Comparison of ENCODE assay signal across 1 cellular context in genomic region chr12:62891805-62892549, GRCh38.
TF ChIP-seq lines count a peak whose summit lies in the region.

No MANE protein-coding gene starts in this region.

TF ChIP-seq in HepG2, 621 proteins besides CTCF, POLR2A, EP300 and RAD21 (continued from another document and continues in another):
- TF ChIP-seq ZNF598 (CRISPR knock-in tag; IDR thresholded peaks at IDR 0.05; ENCODE audit: borderline replicate concordance) (no peak), BRD4 (CRISPR knock-in tag; IDR thresholded peaks at IDR 0.05) (no peak), DMAP1 (CRISPR knock-in tag; IDR thresholded peaks at IDR 0.05) (no peak), ZNF3 (CRISPR knock-in tag; IDR thresholded peaks at IDR 0.05) (0 out of 2 replicates have a peak, but pooled peaks have one; percentile 21), NFAT5 (CRISPR knock-in tag; IDR thresholded peaks at IDR 0.05) (no peak), CCDC6 (CRISPR knock-in tag; IDR thresholded peaks at IDR 0.05) (no peak), GFI1 (CRISPR knock-in tag; IDR thresholded peaks at IDR 0.05; ENCODE audit: borderline replicate concordance) (peak; percentile 44; the same call in 1 of the 2 replicates), ZNF121 (CRISPR knock-in tag; IDR thresholded peaks at IDR 0.05) (no peak), GTF2F1 (IDR thresholded peaks at IDR 0.05; ENCODE audit: low read length) (no peak), ZNF281 (CRISPR knock-in tag; IDR thresholded peaks at IDR 0.05; ENCODE audit: borderline replicate concordance) (no peak; the same call in 1 of the 2 replicates), KMT2A (CRISPR knock-in tag; IDR thresholded peaks at IDR 0.05) (no peak), ZNF749 (CRISPR knock-in tag; IDR thresholded peaks at IDR 0.05; ENCODE audit: borderline replicate concordance) (no peak), HMGA1 (CRISPR knock-in tag; conservative IDR thresholded peaks at IDR 0.05) (no peak), ZNF496 (CRISPR knock-in tag; IDR thresholded peaks at IDR 0.05; ENCODE audit: insufficient replicate concordance) (no peak), NKX3-1 (CRISPR knock-in tag; IDR thresholded peaks at IDR 0.05) (no peak), ZNF124 (CRISPR knock-in tag; IDR thresholded peaks at IDR 0.05) (no peak), PAXIP1 (CRISPR knock-in tag; conservative IDR thresholded peaks at IDR 0.05) (peak; percentile 94), ZFY (CRISPR knock-in tag; IDR thresholded peaks at IDR 0.05) (no peak; the same call in 1 of the 2 replicates), NR2F1 (CRISPR knock-in tag; IDR thresholded peaks at IDR 0.05) (peak in 1 of 2 experiments; percentile 23; a peak in 1 of 4 replicates), GATAD1 (CRISPR knock-in tag; IDR thresholded peaks at IDR 0.05) (no peak), ZNF232 (CRISPR knock-in tag; IDR thresholded peaks at IDR 0.05; ENCODE audit: borderline replicate concordance) (no peak), MIER2 (CRISPR knock-in tag; IDR thresholded peaks at IDR 0.05) (no peak), ZNF136 (CRISPR knock-in tag; IDR thresholded peaks at IDR 0.05; ENCODE audit: low read depth) (no peak; the same call in 1 of the 2 replicates), ZNF460 (CRISPR knock-in tag; IDR thresholded peaks at IDR 0.05; ENCODE audit: borderline replicate concordance) (no peak), ZFP91 (CRISPR knock-in tag; IDR thresholded peaks at IDR 0.05; ENCODE audit: borderline replicate concordance) (no peak), ZNF317 (CRISPR knock-in tag; IDR thresholded peaks at IDR 0.05) (no peak), REL (CRISPR knock-in tag; conservative IDR thresholded peaks at IDR 0.05) (no peak), RFX1 (IDR thresholded peaks at IDR 0.05) (no peak), ARHGAP35 (CRISPR knock-in tag; IDR thresholded peaks at IDR 0.05; ENCODE audit: borderline replicate concordance) (no peak), RBFOX2 (IDR thresholded peaks at IDR 0.05; ENCODE audit: low read depth, low read length) (no peak), ZNF652 (CRISPR knock-in tag; IDR thresholded peaks at IDR 0.05; ENCODE audit: borderline replicate concordance, low read depth) (no peak), EED (CRISPR knock-in tag; IDR thresholded peaks at IDR 0.05) (no peak), CEBPB (IDR thresholded peaks at IDR 0.05; ENCODE audit: borderline replicate concordance, low read depth, low read length) (peak; percentile 93), AHDC1 (CRISPR knock-in tag; IDR thresholded peaks at IDR 0.05; ENCODE audit: borderline replicate concordance) (peak; percentile 83; the same call in 1 of the 2 replicates), TEAD3 (CRISPR knock-in tag; optimal IDR thresholded peaks at IDR 0.05; ENCODE audit: borderline replicate concordance) (peak; percentile 96), RBM22 (optimal IDR thresholded peaks at IDR 0.05; ENCODE audit: low read length) (no peak), KLF16 (CRISPR knock-in tag; IDR thresholded peaks at IDR 0.05) (peak in 1 of 2 experiments; percentile 31; a peak in 1 of 4 replicates), MATR3 (CRISPR knock-in tag; IDR thresholded peaks at IDR 0.05) (no peak), HDAC1 (CRISPR knock-in tag; IDR thresholded peaks at IDR 0.05) (peak; percentile 68), NR2F2 (IDR thresholded peaks at IDR 0.05; ENCODE audit: borderline replicate concordance, low read depth) (peak; percentile 75), RFXAP (CRISPR knock-in tag; IDR thresholded peaks at IDR 0.05; ENCODE audit: borderline replicate concordance) (no peak), SMAD9 (CRISPR knock-in tag; IDR thresholded peaks at IDR 0.05) (no peak), ATF7 (IDR thresholded peaks at IDR 0.05) (peak; percentile 51), ATF7 (CRISPR knock-in tag; IDR thresholded peaks at IDR 0.05) (no peak), ZNF567 (CRISPR knock-in tag; IDR thresholded peaks at IDR 0.05; ENCODE audit: borderline replicate concordance) (no peak), ZBTB2 (CRISPR knock-in tag; IDR thresholded peaks at IDR 0.05; ENCODE audit: low read depth) (no peak), AGO1 (IDR thresholded peaks at IDR 0.05; ENCODE audit: low read depth, low read length, poor library complexity, severe bottlenecking) (no peak), KLF13 (CRISPR knock-in tag; IDR thresholded peaks at IDR 0.05) (no peak)
